Comparison of ENCODE assay signal across 20 cellular contexts in the genomic region with DNA sequence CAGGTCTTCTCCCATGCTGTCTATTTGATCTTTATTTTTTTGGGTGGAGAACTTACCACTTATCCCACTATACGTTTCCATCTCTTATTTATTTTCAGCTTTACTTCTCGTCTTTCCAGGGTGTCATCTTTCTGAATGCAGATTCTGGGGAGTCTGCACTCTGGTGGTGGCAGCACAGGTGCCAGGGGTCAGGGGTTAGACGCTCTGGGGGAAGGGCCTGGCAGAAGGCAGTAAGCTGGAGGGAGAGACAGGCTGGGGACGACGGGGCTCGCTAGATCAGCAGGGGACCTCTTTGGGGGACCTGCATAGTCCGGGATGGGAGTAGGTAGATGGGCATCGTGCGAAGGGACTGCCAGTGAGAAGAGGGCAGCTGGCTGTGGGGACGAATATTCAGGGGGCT. TPM values are rescaled to one million over a fixed set of nuclear protein-coding genes. Genes with fewer than 3 reads are reported as not detected.
DNase-seq lines count a peak whose midpoint lies in the region; ATAC-seq, FAIRE-seq and TF ChIP-seq lines count a peak whose summit lies in the region.
"Had no signal": no experiment of that assay in that cellular context is flagged by ENCODE, and none has a peak within 500 bp of the region (broad histone marks: within the 10 kb centered on the region; RNA-seq: fewer than 3 reads in every experiment).

No MANE protein-coding gene starts in this region.

- H3K79me1 ChIP-seq in H1 (ENCODE audit: low read depth, low read length): no peaks in the 10 kb centered on the region; the same call in 1 of the 2 replicates

- H3K36me3 Mint-ChIP-seq in stimulated activated effector memory CD8-positive, alpha-beta T cell treated with anti-CD3 and anti-CD28 coated beads, Interleukin-12 subunit alpha, Interleukin-12 subunit beta, amount 100 ng/mL, for 72 hours: no peaks in the 10 kb centered on the region

- no peak overlapping the region for H2BK120ac ChIP-seq in H1 (replicated peaks; ENCODE audit: low read depth, low read length)

- no TSS peak for BruUV-seq in OCI-LY7 (replicated peaks; lab: Mats Ljungman, UMichigan)

- H3K9ac ChIP-seq in H1 (replicated peaks in 1 of 4; ENCODE audit: extremely low read depth in 1 of 4, low read depth in 3 of 4, low read length in 3 of 4): no peak overlapping the region

- H3K9me3 Mint-ChIP-seq in stimulated activated effector memory CD8-positive, alpha-beta T cell treated with anti-CD3 and anti-CD28 coated beads, Interleukin-12 subunit alpha, Interleukin-12 subunit beta, amount 100 ng/mL, for 72 hours: no peaks in the 10 kb centered on the region
- H3K9me3 Mint-ChIP-seq: CD4-positive, alpha-beta T cell had no signal

- H3K4me2 ChIP-seq in OCI-LY7 (ENCODE audit: low read length) (peak overlapping the region; percentile 53), H1 (ENCODE audit: insufficient read depth in 1 of 2, low read depth in 2 of 2, low read length in 2 of 2) (peak overlapping the region in 1 of 2 experiments; percentile 7; a peak in 1 of 4 replicates)

- no peak for ATAC-seq in Right ventricle myocardium inferior
- ATAC-seq in heart right ventricle: no peak
- ATAC-seq in stimulated activated effector memory CD8-positive, alpha-beta T cell treated with anti-CD3 and anti-CD28 coated beads, Interleukin-12 subunit alpha, Interleukin-12 subunit beta, amount 100 ng/mL, for 72 hours: no peak
- no peak for ATAC-seq in GM18870 (IDR thresholded peaks at IDR 0.05; ENCODE audit: unreplicated experiment)
- no peak for ATAC-seq in GM18505 (IDR thresholded peaks at IDR 0.05; ENCODE audit: unreplicated experiment)
- ATAC-seq: PC-3 had no signal

- H3K4me1 ChIP-seq in heart right ventricle (peaks cover 0 to 3% (median 0%) of the 10 kb centered on the region in 9 donors), OCI-LY7 (ENCODE audit: insufficient read depth, low read length, poor library complexity, severe bottlenecking) (peaks cover 13% of the 10 kb centered on the region), H1 (replicated peaks in 1 of 4; ENCODE audit: control insufficient read depth in 3 of 4, insufficient read depth in 4 of 4, low read length in 3 of 4) (peaks cover 3 to 10% (median 5%) of the 10 kb centered on the region in 4 experiments), tibial nerve (no peaks in the 10 kb centered on the region)

- no peak overlapping the region for H2BK20ac ChIP-seq in H1 (ENCODE audit: low read length)

- 0 out of 2 replicates have a peak overlapping the region, but pooled peaks have one; percentile 32 for H2BK5ac ChIP-seq in H1 (ENCODE audit: low read depth, low read length)

- no peak overlapping the region for H3K27ac ChIP-seq in heart right ventricle
- no peak overlapping the region for H3K27ac ChIP-seq in OCI-LY7 (ENCODE audit: low read depth, low read length, poor library complexity, severe bottlenecking)
- H3K27ac ChIP-seq in H1 (ENCODE audit: low read depth, low read length): no peak overlapping the region
- no peak overlapping the region for H3K27ac ChIP-seq in tibial nerve

- no peaks in the 10 kb centered on the region for H3K23me2 ChIP-seq in H1 (ENCODE audit: low read depth, low read length)

- no peak overlapping the region for H3K23ac ChIP-seq in H1 (ENCODE audit: insufficient read length)

- no peak overlapping the region; the same call in 1 of the 2 replicates for H3K18ac ChIP-seq in H1 (ENCODE audit: extremely low read depth, low read length)

- 0 out of 2 replicates have a peak overlapping the region, but pooled peaks have one; percentile 39 for H2AK5ac ChIP-seq in H1 (ENCODE audit: low read depth, low read length)

- H3K9me2 ChIP-seq in OCI-LY7 (ENCODE audit: insufficient read depth, low read length): no peaks in the 10 kb centered on the region

- 0 out of 2 replicates have a peak overlapping the region, but pooled peaks have one; percentile 28 for H4K8ac ChIP-seq in H1 (ENCODE audit: extremely low read depth, insufficient read depth, low read length)

- H4K5ac ChIP-seq in H1 (ENCODE audit: insufficient read length, low read depth, low read length): no peak overlapping the region

- TF ChIP-seq POLR2A in H1 (IDR thresholded peaks at IDR 0.05; ENCODE audit: control extremely low read depth in 1 of 2, low read depth in 2 of 2, low read length in 2 of 2) (no peak), tibial nerve (IDR thresholded peaks at IDR 0.05) (no peak), GM18505 (IDR thresholded peaks at IDR 0.05; ENCODE audit: borderline replicate concordance, extremely low read depth, insufficient read depth, insufficient read length) (no peak)

- H3K4me1 Mint-ChIP-seq in stimulated activated effector memory CD8-positive, alpha-beta T cell treated with anti-CD3 and anti-CD28 coated beads, Interleukin-12 subunit alpha, Interleukin-12 subunit beta, amount 100 ng/mL, for 72 hours: peaks cover 44% of the 10 kb centered on the region

- peak overlapping the region; percentile 4; the same call in 1 of the 2 replicates for H2BK15ac ChIP-seq in H1 (ENCODE audit: low read length)

- H3K4ac ChIP-seq in H1 (replicated peaks; ENCODE audit: insufficient read length, low read depth, low read length): no peak overlapping the region

- no peak overlapping the region for H3K14ac ChIP-seq in H1 (ENCODE audit: insufficient read length)

- TF ChIP-seq CTCF in heart right ventricle (IDR thresholded peaks at IDR 0.05) (no peak), OCI-LY7 (conservative IDR thresholded peaks at IDR 0.05; ENCODE audit: low read length) (no peak), H1 (IDR thresholded peaks at IDR 0.05; ENCODE audit: control extremely low read depth in 1 of 3, insufficient read depth in 1 of 3, low read depth in 1 of 3, low read length in 3 of 3) (no peak), tibial nerve (IDR thresholded peaks at IDR 0.05) (no peak)

- H4K20me1 ChIP-seq in OCI-LY7 (ENCODE audit: insufficient read depth, low read length) (no peaks in the 10 kb centered on the region), H1 (replicated peaks in 1 of 2; ENCODE audit: control insufficient read depth in 1 of 2, insufficient read depth in 2 of 2, low read length in 2 of 2) (no peaks in the 10 kb centered on the region)

- peak overlapping the region; percentile 63 for H3K27ac Mint-ChIP-seq in stimulated activated effector memory CD8-positive, alpha-beta T cell treated with anti-CD3 and anti-CD28 coated beads, Interleukin-12 subunit alpha, Interleukin-12 subunit beta, amount 100 ng/mL, for 72 hours
- H3K27ac Mint-ChIP-seq: CD4-positive, alpha-beta T cell had no signal

- CTCF ChIA-PET in OCI-LY7 (lab: Charles Lee; ENCODE audit: unreplicated experiment) (interaction anchor here (0.6 kb wide), 1 partner anchor 216 kb away, joined by 4 read pairs; no protein-coding TSS in a partner anchor), H1 (lab: Charles Lee; ENCODE audit: partially characterized antibody) (interaction anchor here (0.7 to 1.6 kb wide), 4 partner anchors 13 to 92 kb away, joined by 3 to 4 read pairs (median 4); no protein-coding TSS in a partner anchor)

- FAIRE-seq in H1 (lab: Jason Lieb, UNC): no peak

- H3K56ac ChIP-seq in H1 (replicated peaks; ENCODE audit: insufficient read length, low read depth, low read length): no peak overlapping the region

- H3K9me3 ChIP-seq in heart right ventricle: peaks cover 0 to 9% (median 2%) of the 10 kb centered on the region in 11 donors
- H3K9me3 ChIP-seq in OCI-LY7 (ENCODE audit: low read length): no peaks in the 10 kb centered on the region
- H3K9me3 ChIP-seq in H1 (ENCODE audit: insufficient read depth in 2 of 2, low read depth in 1 of 2, low read length in 1 of 2): no peaks in the 10 kb centered on the region
- peaks cover 0 to 6% (median 0%) of the 10 kb centered on the region in 4 donors for H3K9me3 ChIP-seq in tibial nerve
- H3K9me3 ChIP-seq: BE2C had no signal

- intact Hi-C loops in Right ventricle myocardium inferior (cut with DNase I) (no loop called here), heart right ventricle (cut with DNase I) (no loop called here), OCI-LY7 (cut with micrococcal nuclease; ENCODE audit: unreplicated experiment) (loop anchor here (1.0 kb wide), 1 partner anchor 19 kb away; no protein-coding TSS in a partner anchor)

- H3K27me3 ChIP-seq in heart right ventricle (no peaks in the 10 kb centered on the region), H1 (replicated peaks in 1 of 4; ENCODE audit: control insufficient read depth in 3 of 4, extremely low read depth in 1 of 4, insufficient read depth in 3 of 4, low read length in 3 of 4) (no peaks in the 10 kb centered on the region), tibial nerve (no peaks in the 10 kb centered on the region)
- H3K27me3 ChIP-seq: BE2C had no signal

- TF ChIP-seq EP300 in H1 (IDR thresholded peaks at IDR 0.05; ENCODE audit: borderline replicate concordance in 1 of 2, low read depth in 2 of 2, low read length in 2 of 2) (no peak), tibial nerve (IDR thresholded peaks at IDR 0.05) (no peak)

- peaks cover 0 to 4% (median 0%) of the 10 kb centered on the region in 9 donors for H3K36me3 ChIP-seq in heart right ventricle
- no peaks in the 10 kb centered on the region for H3K36me3 ChIP-seq in OCI-LY7 (ENCODE audit: insufficient read depth, low read length)
- H3K36me3 ChIP-seq in H1 (ENCODE audit: control insufficient read depth in 2 of 4, insufficient read depth in 4 of 4, low read length in 3 of 4): no peaks in the 10 kb centered on the region
- H3K36me3 ChIP-seq in tibial nerve: peaks cover 0 to 14% (median 0%) of the 10 kb centered on the region in 3 donors
- H3K36me3 ChIP-seq: BE2C had no signal

- 0 out of 2 replicates have a peak overlapping the region, but pooled peaks have one; percentile 33 for H2BK12ac ChIP-seq in H1 (ENCODE audit: low read depth, low read length)

- no peak overlapping the region for H3K4me3 ChIP-seq in heart right ventricle
- no peak overlapping the region for H3K4me3 ChIP-seq in OCI-LY7 (ENCODE audit: low read depth, low read length, poor library complexity, severe bottlenecking)
- no peak overlapping the region for H3K4me3 ChIP-seq in H1 (ENCODE audit: extremely low read depth in 1 of 4, insufficient read depth in 2 of 4, low read depth in 3 of 4, low read length in 4 of 4)
- H3K4me3 ChIP-seq in tibial nerve: no peak overlapping the region

- 88 to 90% methylated on average over 10 of the region's 10 CpGs for WGBS in heart right ventricle, 2 donors
- WGBS in H1 (ENCODE audit: extremely low coverage in 1 of 2, insufficient coverage in 1 of 2, insufficient read length in 1 of 2, insufficient replicate concordance in 2 of 2, low coverage in 1 of 2, low lambda C conversion rate in 2 of 2, missing lambda C conversion rate in 1 of 2), 2 experiments: 82% methylated on average over 10 of the region's 10 CpGs; no CpG with 5 or more reads in 1 of the 2 experiments
- 76 to 89% methylated on average over 10 of the region's 10 CpGs for WGBS in tibial nerve, 2 donors

- DNase-seq in Right ventricle myocardium inferior (ENCODE audit: missing footprints) (peak; percentile 17), heart right ventricle (no peak), OCI-LY7 (ENCODE audit: low spot score) (peak; percentile 29), H1 (ENCODE audit: low read depth in 1 of 2, low spot score in 2 of 2) (no peak), tibial nerve (ENCODE audit: low spot score in 2 of 2) (no peak)
- DNase-seq in stimulated activated effector memory CD8-positive, alpha-beta T cell treated with anti-CD3 and anti-CD28 coated beads, Interleukin-12 subunit alpha, Interleukin-12 subunit beta, amount 100 ng/mL, for 72 hours (ENCODE audit: low spot score in 2 of 2): no peak
- DNase-seq: BE2C; CD4-positive, alpha-beta T cell; DMS79; HCEC 1CT; KBM-7; NCI-H1105 treated with DMSO at 0.1 percent for 48 hours; NCI-H187; NCI-H2227 treated with DMSO at 0.1 percent for 48 hours; NCI-H510A treated with DMSO at 0.1 percent for 48 hours; PC-3 had no signal

- H3K79me2 ChIP-seq in OCI-LY7 (ENCODE audit: insufficient read depth, low read depth, low read length) (no peaks in the 10 kb centered on the region), H1 (ENCODE audit: control insufficient read depth in 1 of 2, insufficient read depth in 2 of 2, low read length in 2 of 2) (peaks cover 0 to under 1% of the 10 kb centered on the region in 2 experiments; a peak in 1 of 4 replicates)

- no peak for TF ChIP-seq RAD21 in H1 (IDR thresholded peaks at IDR 0.05 in 1 of 2, conservative IDR thresholded peaks at IDR 0.05 in 1 of 2; ENCODE audit: low read depth in 2 of 2, low read length in 2 of 2)

- POLR2A ChIA-PET in OCI-LY7 (lab: Charles Lee): interaction anchor here (0.6 to 1.7 kb wide), 4 partner anchors 13 to 141 kb away, joined by 3 to 8 read pairs (median 4); no protein-coding TSS in a partner anchor
- POLR2A ChIA-PET in H1 (lab: Charles Lee; ENCODE audit: partially characterized antibody): interaction anchor here (1.2 to 1.3 kb wide), 2 partner anchors 64 to 72 kb away, joined by 3 read pairs; no protein-coding TSS in a partner anchor

- H3K4me3 Mint-ChIP-seq in stimulated activated effector memory CD8-positive, alpha-beta T cell treated with anti-CD3 and anti-CD28 coated beads, Interleukin-12 subunit alpha, Interleukin-12 subunit beta, amount 100 ng/mL, for 72 hours: no peak overlapping the region
- H3K4me3 Mint-ChIP-seq: CD4-positive, alpha-beta T cell had no signal

- peak overlapping the region; percentile 45 for H4K91ac ChIP-seq in H1 (replicated peaks; ENCODE audit: insufficient read length, low read length)

- H2AFZ ChIP-seq in OCI-LY7 (ENCODE audit: low read length): no peak overlapping the region
- H2AFZ ChIP-seq in H1 (ENCODE audit: low read length): no peak overlapping the region

RNA-seq across cellular contexts. Expression of a gene that starts 22.3 kb away (rescaled TPM):
- total RNA-seq in Right ventricle myocardium inferior (13.5 TPM), heart right ventricle (10 to 100 TPM; 12.4 to 17.2 (median 14.0) TPM), OCI-LY7 (2022) (41.2 and 43.4 TPM in 2 replicates), tibial nerve (10 to 100 TPM; 21.0 to 29.9 (median 29.3) TPM)
- polyA plus RNA-seq in heart right ventricle (10 to 100 TPM; 13.9 to 15.2 TPM), H1 (2011; rRNA removed) (24.1 and 28.0 TPM in 2 replicates)
- 3.1 and 3.9 TPM in 2 replicates for total RNA-seq in OCI-LY7 (2014; rRNA removed; shearing (Covaris generic))
- total RNA-seq in H1 (2021; fragmentation: NEBNext Ultra II Directional; extraction: Animal tissue kit (Norgen Biotek cat#: 25700)): 13.4 and 18.2 TPM in 2 replicates
- polyA plus RNA-seq in H1 (2011; cell fraction: cytosol; rRNA removed): 13.3 TPM
- 14.9 TPM for polyA plus RNA-seq in H1 (2011; cell fraction: nucleus; rRNA removed)
- polyA plus RNA-seq in H1 (2012, experiment 1 of 2): 9.4 to 12.3 TPM (median 11.3 TPM) in 4 replicates
- 9.6 TPM for polyA plus RNA-seq in H1 (2012, experiment 2 of 2)
- polyA plus RNA-seq in H1 (2013, experiment 1 of 2): 20.2 TPM
- polyA plus RNA-seq in H1 (2013, experiment 2 of 2): 21.4 TPM
- polyA minus RNA-seq in H1 (2011; rRNA and poly(A)+ RNA removed): 5.8 and 7.4 TPM in 2 replicates
- polyA minus RNA-seq in H1 (2011; cell fraction: cytosol; rRNA and poly(A)+ RNA removed): 16.1 TPM
- polyA minus RNA-seq in H1 (2011; cell fraction: nucleus; rRNA and poly(A)+ RNA removed): 8.9 TPM

RNA-seq across cellular contexts. Expression of a gene that starts 50.4 kb away (rescaled TPM):
- total RNA-seq in Right ventricle myocardium inferior (not detected), heart right ventricle (not detected), OCI-LY7 (2022) (not detected in 2 replicates), tibial nerve (not detected)
- polyA plus RNA-seq in heart right ventricle (not detected), H1 (2011; rRNA removed) (not detected in 2 replicates)
- not detected in 2 replicates for total RNA-seq in OCI-LY7 (2014; rRNA removed; shearing (Covaris generic))
- total RNA-seq in H1 (2021; fragmentation: NEBNext Ultra II Directional; extraction: Animal tissue kit (Norgen Biotek cat#: 25700)): not detected in 2 replicates
- not detected for polyA plus RNA-seq in H1 (2011; cell fraction: cytosol; rRNA removed)
- polyA plus RNA-seq in H1 (2011; cell fraction: nucleus; rRNA removed): not detected
- polyA plus RNA-seq in H1 (2012, experiment 1 of 2): not detected in 4 replicates
- polyA plus RNA-seq in H1 (2012, experiment 2 of 2): not detected
- not detected for polyA plus RNA-seq in H1 (2013, experiment 1 of 2)
- polyA plus RNA-seq in H1 (2013, experiment 2 of 2): not detected
- not detected in 2 replicates for polyA minus RNA-seq in H1 (2011; rRNA and poly(A)+ RNA removed)
- polyA minus RNA-seq in H1 (2011; cell fraction: cytosol; rRNA and poly(A)+ RNA removed): not detected
- polyA minus RNA-seq in H1 (2011; cell fraction: nucleus; rRNA and poly(A)+ RNA removed): not detected
- total RNA-seq: A172; CD4-positive, alpha-beta T cell; PC-3; SK-MEL-5 had no signal

Comparison
In these comparisons a context has a peak if more than half of its experiments do, and no peak if none do; other contexts are left out.
1. DNase-seq: peak in Right ventricle myocardium inferior (single experiment) and OCI-LY7 (single experiment); none in heart right ventricle (0 of 2), H1 (0 of 2), stimulated activated effector memory CD8-positive, alpha-beta T cell treated with anti-CD3 and anti-CD28 coated beads, Interleukin-12 subunit alpha, Interleukin-12 subunit beta, amount 100 ng/mL, for 72 hours (0 of 2) and tibial nerve (0 of 2).